Comparison of ENCODE assay signal across 10 cellular contexts in genomic region chr3:178384302-178384939, GRCh38.
DNase-seq lines count a peak whose midpoint lies in the region; ATAC-seq and TF ChIP-seq lines count a peak whose summit lies in the region.
"Had no signal": no experiment of that assay in that cellular context is flagged by ENCODE, and none has a peak within 500 bp of the region (broad histone marks: within the 10 kb centered on the region; RNA-seq: fewer than 3 reads in every experiment).

No MANE protein-coding gene starts in this region.

- POLR2A ChIA-PET in CD4-positive, alpha-beta T cell (lab: Charles Lee) = interaction anchor here (1.4 to 1.9 kb wide), 2 partner anchors 10 to 1512 kb away, joined by 3 to 6 read pairs; no protein-coding TSS in a partner anchor

- peaks cover 18% of the 10 kb centered on the region for H3K27me3 Mint-ChIP-seq in CD4-positive, alpha-beta T cell

- CTCF ChIA-PET in CD4-positive, alpha-beta T cell (lab: Charles Lee) = interaction anchor here (1.3 to 1.7 kb wide), 3 partner anchors 11 to 1512 kb away, joined by 5 to 15 read pairs (median 6); no protein-coding TSS in a partner anchor

- no peak overlapping the region for H3K27ac Mint-ChIP-seq in CD4-positive, alpha-beta T cell
- H3K27ac Mint-ChIP-seq: T-helper 2 cell treated with Interferon-gamma antibody and Interleukin-4, amounts not matched to agents 5 μg/mL and 100 μg/mL, for 36 hours had no signal

- no peak overlapping the region for H3K27ac ChIP-seq in CD4-positive, alpha-beta T cell (ENCODE audit: low read depth, low read length)

- H3K4me3 ChIP-seq in astrocyte of the spinal cord (ENCODE audit: low read depth, low read length) = no peak overlapping the region

- TF ChIP-seq CTCF in astrocyte of the spinal cord (IDR thresholded peaks at IDR 0.05; ENCODE audit: low read depth, low read length) = no peak
- TF ChIP-seq CTCF in CD4-positive, alpha-beta T cell (IDR thresholded peaks at IDR 0.05) = no peak

- no peaks in the 10 kb centered on the region for H3K4me1 Mint-ChIP-seq in CD4-positive, alpha-beta T cell (ENCODE audit: low read depth)
- H3K4me1 Mint-ChIP-seq: CD4-positive, alpha-beta memory T cell had no signal

- H3K9me3 ChIP-seq in CD4-positive, alpha-beta T cell (ENCODE audit: control insufficient read depth, low read length) = no peaks in the 10 kb centered on the region

- H3K4me3 Mint-ChIP-seq in CD4-positive, alpha-beta T cell = no peak overlapping the region
- H3K4me3 Mint-ChIP-seq: CD4-positive, alpha-beta memory T cell; T-helper 2 cell treated with Interferon-gamma antibody and Interleukin-4, amounts not matched to agents 5 μg/mL and 100 μg/mL, for 36 hours had no signal

- no peaks in the 10 kb centered on the region for H3K36me3 Mint-ChIP-seq in CD4-positive, alpha-beta T cell (ENCODE audit: low read depth)
- H3K36me3 Mint-ChIP-seq: CD4-positive, alpha-beta memory T cell had no signal

- peak; percentile 36 for DNase-seq in LHCN-M2 (ENCODE audit: low read depth)
- DNase-seq in astrocyte of the spinal cord (ENCODE audit: low read depth, low spot score) = peak; percentile 36
- DNase-seq in left ventricle myocardium superior = no peak
- peak; percentile 50 for DNase-seq in retina
- no peak for DNase-seq in globus pallidus (ENCODE audit: low spot score)
- no peak for DNase-seq in CD4-positive, alpha-beta T cell
- no peak for DNase-seq in stimulated activated CD8-positive, alpha-beta memory T cell treated with anti-CD3 and anti-CD28 coated beads, Interleukin-4, amount 100 ng/mL, for 48 hours
- DNase-seq: CD4-positive, alpha-beta memory T cell had no signal

- in situ Hi-C loops in astrocyte of the spinal cord (cut with HindIII; ENCODE audit: low sequenced_read_pairs) = no loop called here

- no peaks in the 10 kb centered on the region for H3K27me3 ChIP-seq in CD4-positive, alpha-beta T cell (ENCODE audit: control insufficient read depth, insufficient read depth, low read length)

- H3K9me3 Mint-ChIP-seq in CD4-positive, alpha-beta T cell = no peaks in the 10 kb centered on the region
- H3K9me3 Mint-ChIP-seq: CD4-positive, alpha-beta memory T cell; T-helper 2 cell treated with Interferon-gamma antibody and Interleukin-4, amounts not matched to agents 5 μg/mL and 100 μg/mL, for 36 hours had no signal

- ATAC-seq in left ventricle myocardium superior (peak; percentile 80), HG02852 (IDR thresholded peaks at IDR 0.05; ENCODE audit: unreplicated experiment) (no peak)
- no peak for ATAC-seq in CD4-positive, alpha-beta T cell (ENCODE audit: poor library complexity)

- intact Hi-C loops in left ventricle myocardium superior (cut with micrococcal nuclease) = loop anchor here (10.0 kb wide), 1 partner anchor 1330 kb away; no protein-coding TSS in a partner anchor
- intact Hi-C loops in CD4-positive, alpha-beta T cell (cut with DNase I, micrococcal nuclease) = loop anchor here in 1 of 2 experiments (2.0 kb wide), 1 partner anchor 1332 kb away; no protein-coding TSS in a partner anchor

Comparison
In these comparisons a context has a peak if more than half of its experiments do, and no peak if none do; other contexts are left out.
1. DNase-seq: peak in LHCN-M2 (single experiment), astrocyte of the spinal cord (single experiment) and retina (single experiment); none in left ventricle myocardium superior (single experiment), globus pallidus (single experiment), CD4-positive, alpha-beta T cell (0 of 10) and stimulated activated CD8-positive, alpha-beta memory T cell treated with anti-CD3 and anti-CD28 coated beads, Interleukin-4, amount 100 ng/mL, for 48 hours (single experiment).